Comparison of ENCODE assay signal across 8 cellular contexts in genomic region chr11:102111787-102112653, GRCh38. TPM values are rescaled to one million over a fixed set of nuclear protein-coding genes. Genes with fewer than 3 reads are reported as not detected.
DNase-seq lines count a peak whose midpoint lies in the region; ATAC-seq, FAIRE-seq and TF ChIP-seq lines count a peak whose summit lies in the region.

No MANE protein-coding gene starts in this region.

- H3K27me3 ChIP-seq in AG04450 (ENCODE audit: control insufficient read depth, insufficient read depth, low read length): no peaks in the 10 kb centered on the region
- H3K27me3 ChIP-seq in osteoblast (ENCODE audit: insufficient read depth, low read length): no peaks in the 10 kb centered on the region

- no peak for DNase-seq in AG04450 (ENCODE audit: low read depth, low spot score)
- peak; percentile 97 for DNase-seq in HT-29 (ENCODE audit: low spot score)
- DNase-seq in activated T-helper 2 cell treated with anti-CD3 and anti-CD28 coated beads, Interferon-gamma antibody, Interleukin-2, Interleukin-4, amounts not matched to agents 10 μg/mL and 5 μg/mL and 100 μg/mL, durations not matched to agents 14 hours and 24 hours and 36 hours (ENCODE audit: low spot score): no peak
- peak; percentile 29 for DNase-seq in frontal cortex (ENCODE audit: low spot score in 2 of 2)
- DNase-seq in osteoblast (ENCODE audit: insufficient read length, low spot score, missing footprints): peak; percentile 92
- DNase-seq in T-helper 9 cell: no peak
- no peak for DNase-seq in NCI-H510A (lab: John Stamatoyannopoulos, UW)

- peaks cover 62% of the 10 kb centered on the region for H3K27me3 Mint-ChIP-seq in activated T-helper 2 cell treated with anti-CD3 and anti-CD28 coated beads, Interferon-gamma antibody, Interleukin-2, Interleukin-4, amounts not matched to agents 10 μg/mL and 5 μg/mL and 100 μg/mL, durations not matched to agents 14 hours and 24 hours and 36 hours (ENCODE audit: low read depth)

- intact Hi-C loops in activated T-helper 2 cell treated with anti-CD3 and anti-CD28 coated beads, Interferon-gamma antibody, Interleukin-2, Interleukin-4, amounts not matched to agents 10 μg/mL and 5 μg/mL and 100 μg/mL, durations not matched to agents 14 hours and 24 hours and 36 hours (cut with micrococcal nuclease): loop anchor here (10.0 kb wide), 1 partner anchor 913 kb away; no protein-coding TSS in a partner anchor

- CTCF ChIA-PET in AG04450 (lab: Charles Lee): no interaction called here

- peak overlapping the region; percentile 73 for H3K4me3 Mint-ChIP-seq in activated T-helper 2 cell treated with anti-CD3 and anti-CD28 coated beads, Interferon-gamma antibody, Interleukin-2, Interleukin-4, amounts not matched to agents 10 μg/mL and 5 μg/mL and 100 μg/mL, durations not matched to agents 14 hours and 24 hours and 36 hours (ENCODE audit: low read depth)

- peaks cover 7% of the 10 kb centered on the region for H4K20me1 ChIP-seq in osteoblast (ENCODE audit: insufficient read depth, low read length)

- H3K4me3 ChIP-seq in AG04450 (ENCODE audit: low read depth, low read length) (peak overlapping the region; percentile 90), osteoblast (ENCODE audit: insufficient read depth, low read length) (peak overlapping the region; percentile 94)

- H3K4me1 Mint-ChIP-seq in activated T-helper 2 cell treated with anti-CD3 and anti-CD28 coated beads, Interferon-gamma antibody, Interleukin-2, Interleukin-4, amounts not matched to agents 10 μg/mL and 5 μg/mL and 100 μg/mL, durations not matched to agents 14 hours and 24 hours and 36 hours (ENCODE audit: low read depth): peaks cover 10% of the 10 kb centered on the region

- ATAC-seq in GM21381 (IDR thresholded peaks at IDR 0.05; ENCODE audit: unreplicated experiment): no peak

- H3K79me2 ChIP-seq in osteoblast (ENCODE audit: insufficient read depth, low read length): peaks cover 62% of the 10 kb centered on the region

- H3K36me3 ChIP-seq in osteoblast (ENCODE audit: insufficient read depth, low read length): peaks cover 9% of the 10 kb centered on the region

- peaks cover 42% of the 10 kb centered on the region for H3K4me1 ChIP-seq in osteoblast (ENCODE audit: insufficient read depth, low read length)

- FAIRE-seq in frontal cortex (lab: Jason Lieb, UNC): no peak

- peak overlapping the region; percentile 75 for H2AFZ ChIP-seq in osteoblast (ENCODE audit: low read length)

- no peak for TF ChIP-seq CTCF in AG04450 (IDR thresholded peaks at IDR 0.05; ENCODE audit: low read depth, low read length)
- TF ChIP-seq CTCF in osteoblast (IDR thresholded peaks at IDR 0.05; ENCODE audit: extremely low read depth, low read depth, low read length): no peak

- POLR2A ChIA-PET in AG04450 (lab: Yijun Ruan, JAX): no interaction called here

- H3K36me3 Mint-ChIP-seq in activated T-helper 2 cell treated with anti-CD3 and anti-CD28 coated beads, Interferon-gamma antibody, Interleukin-2, Interleukin-4, amounts not matched to agents 10 μg/mL and 5 μg/mL and 100 μg/mL, durations not matched to agents 14 hours and 24 hours and 36 hours (ENCODE audit: low read depth): peaks cover 6% of the 10 kb centered on the region

- no peaks in the 10 kb centered on the region for H3K9me3 Mint-ChIP-seq in activated T-helper 2 cell treated with anti-CD3 and anti-CD28 coated beads, Interferon-gamma antibody, Interleukin-2, Interleukin-4, amounts not matched to agents 10 μg/mL and 5 μg/mL and 100 μg/mL, durations not matched to agents 14 hours and 24 hours and 36 hours

- H3K27ac ChIP-seq in AG04450 (ENCODE audit: low read depth, low read length) (peak overlapping the region; percentile 98), osteoblast (ENCODE audit: low read depth, low read length) (peak overlapping the region; percentile 98)

- H3K4me2 ChIP-seq in osteoblast (ENCODE audit: insufficient read depth, low read length): peak overlapping the region; percentile 88

- H3K9me3 ChIP-seq in AG04450 (ENCODE audit: control insufficient read depth, insufficient read depth, low read length) (peaks cover 2% of the 10 kb centered on the region; the same call in 1 of the 2 replicates), osteoblast (ENCODE audit: low read depth, low read length) (no peaks in the 10 kb centered on the region)

- no peak overlapping the region for H3K27ac Mint-ChIP-seq in activated T-helper 2 cell treated with anti-CD3 and anti-CD28 coated beads, Interferon-gamma antibody, Interleukin-2, Interleukin-4, amounts not matched to agents 10 μg/mL and 5 μg/mL and 100 μg/mL, durations not matched to agents 14 hours and 24 hours and 36 hours

RNA-seq across cellular contexts. Expression of gene YAP1, which starts 1.8 kb away (rescaled TPM):
- 117 and 144 TPM in 2 replicates for polyA plus RNA-seq in AG04450 (2011; rRNA removed)
- 341 and 355 TPM in 2 replicates for polyA minus RNA-seq in AG04450 (2011; rRNA and poly(A)+ RNA removed)
- 112 TPM in 2 replicates for total RNA-seq in HT-29 (2014; rRNA removed; shearing (Covaris generic))
- total RNA-seq in activated T-helper 2 cell treated with anti-CD3 and anti-CD28 coated beads, Interferon-gamma antibody, Interleukin-2, Interleukin-4, amounts not matched to agents 10 μg/mL and 5 μg/mL and 100 μg/mL, durations not matched to agents 14 hours and 24 hours and 36 hours: not detected in 2 replicates
- total RNA-seq in frontal cortex: 11.0 TPM
- total RNA-seq in osteoblast: 156 and 174 TPM in 2 replicates

Comparison
In these comparisons a context has a peak if more than half of its experiments do, and no peak if none do; other contexts are left out.
1. DNase-seq: peak in HT-29 (single experiment), frontal cortex (2 of 2) and osteoblast (single experiment); none in AG04450 (single experiment), activated T-helper 2 cell treated with anti-CD3 and anti-CD28 coated beads, Interferon-gamma antibody, Interleukin-2, Interleukin-4, amounts not matched to agents 10 μg/mL and 5 μg/mL and 100 μg/mL, durations not matched to agents 14 hours and 24 hours and 36 hours (single experiment), T-helper 9 cell (single experiment) and NCI-H510A (single experiment).
2. RNA of gene YAP1, which starts 1.8 kb away (total RNA-seq): 156 to 174 TPM in osteoblast, 112 TPM in HT-29 and 11.0 TPM in frontal cortex (single experiment); not detected in activated T-helper 2 cell treated with anti-CD3 and anti-CD28 coated beads, Interferon-gamma antibody, Interleukin-2, Interleukin-4, amounts not matched to agents 10 μg/mL and 5 μg/mL and 100 μg/mL, durations not matched to agents 14 hours and 24 hours and 36 hours; every median in the first group is over 10 times any median in the second.